21 cellular contexts compared by ENCODE assay signal in the genomic region with DNA sequence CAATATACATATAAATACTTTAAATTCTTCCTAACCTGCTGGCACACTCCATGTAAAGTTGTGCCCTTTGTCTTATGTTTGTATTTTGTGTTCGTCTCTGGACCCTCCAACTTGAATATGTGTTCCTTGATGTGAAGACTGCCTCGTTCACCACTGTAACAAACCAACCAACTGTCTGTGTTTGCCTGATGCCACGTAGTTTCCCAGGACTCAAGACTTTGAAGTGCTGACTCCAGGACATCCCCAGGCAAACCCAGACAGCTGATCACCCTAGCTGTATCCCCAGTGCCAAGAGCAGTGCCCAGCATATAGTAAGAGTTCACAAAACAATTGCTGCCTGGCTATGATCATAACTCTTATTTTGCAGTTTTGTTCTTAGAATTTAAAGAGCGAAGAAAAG. TPM values are rescaled to one million over a fixed set of nuclear protein-coding genes. Genes with fewer than 3 reads are reported as not detected.
"Had no signal": no experiment of that assay in that cellular context is flagged by ENCODE, and none has a peak within 500 bp of the region (broad histone marks: within the 10 kb centered on the region; RNA-seq: fewer than 3 reads in every experiment).

No MANE protein-coding gene starts in this region.

- DNase-seq: effector CD8-positive, alpha-beta T cell; effector memory CD8-positive, alpha-beta T cell; endodermal cell; erythroblast; foreskin keratinocyte; glutamatergic neuron; head of caudate nucleus; heart right ventricle; hippocampal formation; left cardiac atrium; left lung; left ventricle myocardium superior; lower lobe of right lung; mesenchymal stem cell; mucosa of descending colon; naive B cell had no signal

- H3K36me3 ChIP-seq: heart right ventricle, left lung, lower lobe of right lung had no signal

- H3K27me3 Mint-ChIP-seq: effector memory CD8-positive, alpha-beta T cell; naive B cell had no signal

- H3K36me3 Mint-ChIP-seq: mesothelial cell of epicardium had no signal

- H3K9me3 Mint-ChIP-seq: effector memory CD8-positive, alpha-beta T cell had no signal

- H3K27ac ChIP-seq: coronary artery, epithelial cell of prostate, foreskin keratinocyte, heart right ventricle, left lung, lower lobe of right lung had no signal

- H3K4me1 Mint-ChIP-seq: endodermal cell, mesothelial cell of epicardium had no signal

- H3K4me3 Mint-ChIP-seq: effector memory CD8-positive, alpha-beta T cell; endodermal cell; mesothelial cell of epicardium; naive B cell had no signal

- H3K27ac Mint-ChIP-seq: effector memory CD8-positive, alpha-beta T cell; endodermal cell; mesothelial cell of epicardium had no signal

- ATAC-seq: effector memory CD8-positive, alpha-beta T cell; esophagus mucosa; foreskin keratinocyte; heart right ventricle; left cardiac atrium; left lung; left ventricle myocardium superior; lower lobe of right lung; mucosa of descending colon had no signal

- H3K4me1 ChIP-seq: foreskin keratinocyte, left lung, lower lobe of right lung had no signal

- H3K9me3 ChIP-seq: heart right ventricle, left lung, lower lobe of right lung, mucosa of descending colon had no signal

- H3K4me3 ChIP-seq: coronary artery, heart right ventricle, left lung, lower lobe of right lung, mucosa of descending colon had no signal

- H3K27me3 ChIP-seq: foreskin keratinocyte, heart right ventricle, left lung had no signal

RNA-seq across cellular contexts. Expression of a gene that starts 15.5 kb away (rescaled TPM):
- total RNA-seq: kidney epithelial cell had no signal
